8 cellular contexts compared by ENCODE assay signal in genomic region chr7:2209146-2209960, GRCh38. TPM values are rescaled to one million over a fixed set of nuclear protein-coding genes. Genes with fewer than 3 reads are reported as not detected.
DNase-seq lines count a peak whose midpoint lies in the region; ATAC-seq and TF ChIP-seq lines count a peak whose summit lies in the region.

No MANE protein-coding gene starts in this region.

- H3K27ac ChIP-seq in GM23338 (ENCODE audit: low read depth) (no peak overlapping the region; the same call in 1 of the 2 replicates), mesenchymal stem cell (ENCODE audit: low read length, poor library complexity, severe bottlenecking) (no peak overlapping the region)

- in situ Hi-C loops in G401 (cut with HindIII; ENCODE audit: low sequenced_read_pairs), result no loop called here

- no peaks in the 10 kb centered on the region for H3K9me3 Mint-ChIP-seq in GM23338
- H3K9me3 Mint-ChIP-seq in stimulated activated memory B cell treated with anti-CD40 and anti-IgM and Interleukin-4, amounts not matched to agents 10 μg/mL and 1 μg/mL and 100 μg/mL, for 72 hours, result no peaks in the 10 kb centered on the region

- H3K4me1 ChIP-seq in GM23338 (ENCODE audit: insufficient read depth) (no peaks in the 10 kb centered on the region), mesenchymal stem cell (ENCODE audit: control insufficient read depth, insufficient read depth, low read depth, low read length) (peaks cover 18% of the 10 kb centered on the region)

- no peaks in the 10 kb centered on the region; the same call in 2 of the 3 replicates for H3K4me1 Mint-ChIP-seq in GM23338
- H3K4me1 Mint-ChIP-seq in stimulated activated memory B cell treated with anti-CD40 and anti-IgM and Interleukin-4, amounts not matched to agents 10 μg/mL and 1 μg/mL and 100 μg/mL, for 72 hours, result peaks cover 50% of the 10 kb centered on the region

- no peaks in the 10 kb centered on the region for H3K27me3 ChIP-seq in GM23338 (ENCODE audit: insufficient read depth)
- no peaks in the 10 kb centered on the region for H3K27me3 ChIP-seq in mesenchymal stem cell (ENCODE audit: control insufficient read depth in 1 of 2, insufficient read depth in 1 of 2, low read length in 2 of 2)

- H2BK12ac ChIP-seq in mesenchymal stem cell (ENCODE audit: low read length in 2 of 2), result no peak overlapping the region

- H3K4me3 Mint-ChIP-seq in GM23338, result no peak overlapping the region
- H3K4me3 Mint-ChIP-seq in stimulated activated memory B cell treated with anti-CD40 and anti-IgM and Interleukin-4, amounts not matched to agents 10 μg/mL and 1 μg/mL and 100 μg/mL, for 72 hours, result peak overlapping the region; percentile 18

- WGBS in mesenchymal stem cell, result 70% methylated on average over 21 of the region's 21 CpGs

- H3K79me2 ChIP-seq in GM23338 (replicated peaks; ENCODE audit: insufficient read depth), result peaks cover 10% of the 10 kb centered on the region; the same call in 1 of the 2 replicates

- no peak overlapping the region for H3K4me3 ChIP-seq in GM23338
- H3K4me3 ChIP-seq in mesenchymal stem cell (ENCODE audit: insufficient read depth in 1 of 2, low read depth in 1 of 2, low read length in 2 of 2), result no peak overlapping the region

- DNase-seq in G401 (ENCODE audit: low spot score) (peak; percentile 64), GM23338 (ENCODE audit: low spot score) (peak; percentile 89), NCI-H1694 treated with DMSO at 0.1 percent for 48 hours (lab: John Stamatoyannopoulos, UW) (peak; percentile 16), mesenchymal stem cell (peak; percentile 70), GF-D8 (lab: John Stamatoyannopoulos, UW) (no peak)
- DNase-seq in activated CD4-positive, alpha-beta T cell treated with anti-CD3 and anti-CD28 coated beads for 4 hours, result peak; percentile 29 to 35
- peak; percentile 6 for DNase-seq in effector CD8-positive, alpha-beta T cell (lab: John Stamatoyannopoulos, UW)

- H3K9ac ChIP-seq in mesenchymal stem cell (ENCODE audit: low read length), result peak overlapping the region; percentile 70

- no peak overlapping the region for H3K4ac ChIP-seq in mesenchymal stem cell (ENCODE audit: low read depth in 1 of 2, low read length in 2 of 2)

- no peaks in the 10 kb centered on the region for H3K9me2 ChIP-seq in GM23338 (ENCODE audit: insufficient read depth)

- H4K8ac ChIP-seq in mesenchymal stem cell (ENCODE audit: low read length), result no peak overlapping the region

- no peaks in the 10 kb centered on the region for H3K9me3 ChIP-seq in mesenchymal stem cell (ENCODE audit: control insufficient read depth, low read length)

- H3F3A ChIP-seq in GM23338 (replicated peaks; ENCODE audit: low read depth), result no peaks in the 10 kb centered on the region

- H2AK5ac ChIP-seq in mesenchymal stem cell (ENCODE audit: low read length, severe bottlenecking), result no peak overlapping the region

- no peak overlapping the region for H2BK5ac ChIP-seq in mesenchymal stem cell (ENCODE audit: low read depth, low read length, poor library complexity, severe bottlenecking)

- no peak overlapping the region for H3K14ac ChIP-seq in mesenchymal stem cell (ENCODE audit: low read length in 2 of 2)

- no peak overlapping the region for H4K91ac ChIP-seq in mesenchymal stem cell (ENCODE audit: low read length)

- peak; percentile 58 to 91 for TF ChIP-seq CTCF in GM23338 (conservative IDR thresholded peaks at IDR 0.05; ENCODE audit: low read depth in 2 of 2)

- no peak overlapping the region for H2BK120ac ChIP-seq in mesenchymal stem cell (ENCODE audit: low read depth, low read length)

- H4K20me1 ChIP-seq in GM23338 (replicated peaks; ENCODE audit: insufficient read depth), result peaks cover 6% of the 10 kb centered on the region; the same call in 1 of the 2 replicates

- H3K27me3 Mint-ChIP-seq in GM23338 (ENCODE audit: insufficient read depth, low read depth, poor library complexity), result peaks cover 2% of the 10 kb centered on the region
- no peaks in the 10 kb centered on the region for H3K27me3 Mint-ChIP-seq in stimulated activated memory B cell treated with anti-CD40 and anti-IgM and Interleukin-4, amounts not matched to agents 10 μg/mL and 1 μg/mL and 100 μg/mL, for 72 hours

- ATAC-seq in GM23338, result peak; percentile 97
- ATAC-seq in stimulated activated memory B cell treated with anti-CD40 and anti-IgM and Interleukin-4, amounts not matched to agents 10 μg/mL and 1 μg/mL and 100 μg/mL, for 72 hours, result peak; percentile 94

- no peak overlapping the region for H3K23ac ChIP-seq in mesenchymal stem cell (ENCODE audit: low read length in 2 of 2)

- H3K27ac Mint-ChIP-seq in GM23338, result no peak overlapping the region
- H3K27ac Mint-ChIP-seq in stimulated activated memory B cell treated with anti-CD40 and anti-IgM and Interleukin-4, amounts not matched to agents 10 μg/mL and 1 μg/mL and 100 μg/mL, for 72 hours, result peak overlapping the region; percentile 93

- H3K36me3 ChIP-seq in GM23338 (ENCODE audit: insufficient read depth), result peaks cover 11% of the 10 kb centered on the region
- peaks cover 48 to 59% of the 10 kb centered on the region in 2 experiments for H3K36me3 ChIP-seq in mesenchymal stem cell (ENCODE audit: control insufficient read depth in 1 of 2, insufficient read depth in 2 of 2, low read depth in 1 of 2, low read length in 2 of 2)

- no peak overlapping the region for H2BK15ac ChIP-seq in mesenchymal stem cell (ENCODE audit: low read depth, poor library complexity, severe bottlenecking)

- peaks cover 24% of the 10 kb centered on the region for H3K79me1 ChIP-seq in mesenchymal stem cell (replicated peaks; ENCODE audit: low read length, poor library complexity, severe bottlenecking)

- H3K36me3 Mint-ChIP-seq in GM23338 (ENCODE audit: low read depth), result peaks cover 66% of the 10 kb centered on the region
- H3K36me3 Mint-ChIP-seq in stimulated activated memory B cell treated with anti-CD40 and anti-IgM and Interleukin-4, amounts not matched to agents 10 μg/mL and 1 μg/mL and 100 μg/mL, for 72 hours, result peaks cover 74% of the 10 kb centered on the region

- H3K18ac ChIP-seq in mesenchymal stem cell (ENCODE audit: low read depth in 1 of 2, low read length in 2 of 2), result no peak overlapping the region

- H2AFZ ChIP-seq in GM23338 (no peak overlapping the region), mesenchymal stem cell (ENCODE audit: low read depth, low read length) (no peak overlapping the region)

- H3K4me2 ChIP-seq in GM23338 (no peak overlapping the region), mesenchymal stem cell (ENCODE audit: low read length, poor library complexity, severe bottlenecking) (no peak overlapping the region)

TF ChIP-seq in GM23338, 12 proteins besides CTCF, POLR2A, EP300 and RAD21 (continues in another document):
- TF ChIP-seq CREB1 (CRISPR knock-in tag; IDR thresholded peaks at IDR 0.05; ENCODE audit: low read depth) (no peak), POLR2AphosphoS5 (IDR thresholded peaks at IDR 0.05; ENCODE audit: low read depth) (no peak), EZH2 (IDR thresholded peaks at IDR 0.05; ENCODE audit: low read depth, unreplicated experiment) (no peak), STAT1 (IDR thresholded peaks at IDR 0.05; ENCODE audit: unreplicated experiment) (no peak), REST (IDR thresholded peaks at IDR 0.05; ENCODE audit: unreplicated experiment) (no peak), NANOG (IDR thresholded peaks at IDR 0.05; ENCODE audit: borderline replicate concordance) (no peak), ZNF331 (CRISPR knock-in tag; IDR thresholded peaks at IDR 0.05; ENCODE audit: low read depth) (no peak), EZH2phosphoT487 (IDR thresholded peaks at IDR 0.05; ENCODE audit: unreplicated experiment) (no peak), ZNF114 (CRISPR knock-in tag; IDR thresholded peaks at IDR 0.05) (no peak), JUNB (IDR thresholded peaks at IDR 0.05; ENCODE audit: unreplicated experiment) (no peak)

RNA-seq across cellular contexts. Expression of gene MAD1L1, which starts 23.4 kb away (rescaled TPM):
- 77.8 and 163 TPM in 2 replicates for total RNA-seq in G401 (2014; rRNA removed; shearing (Covaris generic))
- 59.3 and 87.1 TPM in 2 replicates for total RNA-seq in GM23338 (2014; rRNA removed; shearing (Covaris generic))
- 40.3 and 42.9 TPM in 2 replicates for polyA plus RNA-seq in GM23338 (2016; fragmentation: Nextera tagmentation; extraction: Ambion mirVana)
- polyA plus RNA-seq in mesenchymal stem cell (2013, experiment 1 of 2), result 12.7 TPM
- polyA plus RNA-seq in mesenchymal stem cell (2013, experiment 2 of 2), result 12.2 TPM

RNA-seq across cellular contexts. Expression of gene MRM2, which starts 32.7 kb away (rescaled TPM):
- total RNA-seq in G401 (2014; rRNA removed; shearing (Covaris generic)), result 57.5 and 57.8 TPM in 2 replicates
- total RNA-seq in GM23338 (2014; rRNA removed; shearing (Covaris generic)), result 25.3 and 30.0 TPM in 2 replicates
- 37.8 and 41.1 TPM in 2 replicates for polyA plus RNA-seq in GM23338 (2016; fragmentation: Nextera tagmentation; extraction: Ambion mirVana)
- polyA plus RNA-seq in mesenchymal stem cell (2013, experiment 1 of 2), result 15.6 TPM
- polyA plus RNA-seq in mesenchymal stem cell (2013, experiment 2 of 2), result 14.8 TPM

RNA-seq across cellular contexts. Expression of gene NUDT1, which starts 32.7 kb away (rescaled TPM):
- total RNA-seq in G401 (2014; rRNA removed; shearing (Covaris generic)), result 31.4 and 37.8 TPM in 2 replicates
- 54.5 and 66.8 TPM in 2 replicates for total RNA-seq in GM23338 (2014; rRNA removed; shearing (Covaris generic))
- 151 and 163 TPM in 2 replicates for polyA plus RNA-seq in GM23338 (2016; fragmentation: Nextera tagmentation; extraction: Ambion mirVana)
- 13.8 TPM for polyA plus RNA-seq in mesenchymal stem cell (2013, experiment 1 of 2)
- 13.5 TPM for polyA plus RNA-seq in mesenchymal stem cell (2013, experiment 2 of 2)
